22 cellular contexts compared by ENCODE assay signal in the genomic region with DNA sequence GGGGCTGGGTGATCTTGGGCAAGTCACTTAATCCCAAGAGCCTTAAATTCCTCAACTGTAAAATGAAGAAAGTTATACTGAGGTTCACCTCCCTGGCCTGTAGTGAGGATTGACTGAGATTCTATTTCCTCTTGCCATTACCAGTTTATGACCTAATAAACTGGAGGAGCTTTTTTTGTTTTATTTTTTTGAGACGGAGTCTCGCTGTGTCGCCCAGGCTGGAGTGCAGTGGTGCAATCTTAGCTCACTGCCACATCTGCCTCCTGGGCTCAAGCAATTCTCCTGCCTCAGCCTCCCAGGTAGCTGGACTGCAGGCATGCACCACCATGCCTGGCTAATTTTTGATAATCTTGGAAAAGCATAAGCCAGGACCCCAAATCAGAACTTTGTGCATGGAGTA.
"Had no signal": no experiment of that assay in that cellular context is flagged by ENCODE, and none has a peak within 500 bp of the region (broad histone marks: within the 10 kb centered on the region; RNA-seq: fewer than 3 reads in every experiment).

No MANE protein-coding gene starts in this region.

- H3K4me1 ChIP-seq: SJSA1 had no signal

- H3K27ac ChIP-seq: SJSA1, SK-N-MC had no signal

- H3K4me3 ChIP-seq: MG63, SJSA1, SK-N-MC had no signal

- ATAC-seq: HepG2 had no signal

- H3K36me3 ChIP-seq: MG63, SJSA1 had no signal

- H3K27me3 ChIP-seq: MG63, SJSA1 had no signal

- DNase-seq: IMR-90, Karpas-422, KG1, MG63, NCI-H1092 treated with DMSO at 0.1 percent for 48 hours, NCI-H1436, NCI-H187, NCI-H2029, NCI-H2081 treated with DMSO at 0.1 percent for 48 hours, NCI-H2171, NCI-H226, NCI-H446, NCI-H510A, NCI-H524 treated with DMSO at 0.1 percent for 48 hours, NCI-H69, NCI-H774, Right ventricle myocardium superior, RPMI8226, SIG-M5 had no signal

- H3K9me3 ChIP-seq: MG63, SJSA1 had no signal
